Comparison of ENCODE assay signal across 11 cellular contexts in the genomic region with DNA sequence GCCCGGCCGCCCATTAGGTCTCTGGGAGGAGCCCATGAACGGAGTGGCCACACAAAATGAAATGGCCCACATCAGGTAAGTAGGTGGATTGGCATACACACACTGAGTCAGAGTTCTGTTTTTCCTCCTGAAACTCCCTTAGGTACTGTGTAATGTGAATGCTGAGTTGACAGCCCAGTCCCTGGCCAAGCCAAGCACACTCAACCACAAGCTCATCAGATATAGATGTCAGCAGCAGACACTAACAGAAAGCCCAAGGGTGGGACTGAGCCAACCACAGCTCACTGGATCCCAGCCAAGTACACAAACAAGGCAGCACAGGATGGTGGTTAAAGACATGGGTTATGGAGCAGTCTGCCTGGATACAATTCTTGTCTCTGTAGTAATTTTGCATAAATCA.
DNase-seq lines count a peak whose midpoint lies in the region; ATAC-seq and TF ChIP-seq lines count a peak whose summit lies in the region.
"Had no signal": no experiment of that assay in that cellular context is flagged by ENCODE, and none has a peak within 500 bp of the region (broad histone marks: within the 10 kb centered on the region; RNA-seq: fewer than 3 reads in every experiment).

No MANE protein-coding gene starts in this region.

- H3K36me3 ChIP-seq in mesendoderm (ENCODE audit: control insufficient read depth, insufficient read depth, low read length) (no peaks in the 10 kb centered on the region), ascending aorta (no peaks in the 10 kb centered on the region)
- H3K36me3 ChIP-seq: vagina had no signal

- no peak overlapping the region for H3K4me2 ChIP-seq in mesendoderm (ENCODE audit: low read length)

- H3K36me3 Mint-ChIP-seq in MCF 10A (ENCODE audit: insufficient read depth, unreplicated experiment), result no peaks in the 10 kb centered on the region

- H3K27me3 ChIP-seq in mesendoderm (ENCODE audit: insufficient read depth, low read length, poor library complexity) (no peaks in the 10 kb centered on the region), ascending aorta (no peaks in the 10 kb centered on the region)
- H3K27me3 ChIP-seq: vagina had no signal

- H3K27ac Mint-ChIP-seq in MCF 10A (ENCODE audit: low read depth, unreplicated experiment), result peak overlapping the region; percentile 39

- no peak overlapping the region for H3K9ac ChIP-seq in mesendoderm (ENCODE audit: low read length)

- ATAC-seq in GM18498 (IDR thresholded peaks at IDR 0.05; ENCODE audit: unreplicated experiment) (no peak), HG03439 (IDR thresholded peaks at IDR 0.05; ENCODE audit: unreplicated experiment) (no peak)
- ATAC-seq: HCT116 had no signal

- no peak overlapping the region for H2BK120ac ChIP-seq in mesendoderm (ENCODE audit: low read depth, low read length)

- no peaks in the 10 kb centered on the region for H3K9me3 Mint-ChIP-seq in MCF 10A (ENCODE audit: unreplicated experiment)

- peaks cover 8% of the 10 kb centered on the region for H3K4me1 Mint-ChIP-seq in MCF 10A (ENCODE audit: insufficient read depth, unreplicated experiment)

- peak overlapping the region; percentile 46 for H2AK5ac ChIP-seq in mesendoderm (ENCODE audit: low read length)

- no peak overlapping the region for H2BK5ac ChIP-seq in mesendoderm (ENCODE audit: low read length)

- H2BK15ac ChIP-seq in mesendoderm (replicated peaks; ENCODE audit: low read depth), result no peak overlapping the region

- H3K9me3 ChIP-seq in ascending aorta, result no peaks in the 10 kb centered on the region
- H3K9me3 ChIP-seq: vagina had no signal

- H3K79me1 ChIP-seq in mesendoderm (ENCODE audit: low read length), result no peaks in the 10 kb centered on the region

- CTCF ChIA-PET in MCF 10A (lab: Yijun Ruan, JAX), result interaction anchor here (0.8 to 2.7 kb wide), 3 partner anchors 11 to 58 kb away, joined by 3 to 9 read pairs (median 3); no protein-coding TSS in a partner anchor

- TF ChIP-seq CTCF in GM12865 (IDR thresholded peaks at IDR 0.05; ENCODE audit: insufficient read depth, low read depth, low read length, missing control alignments), result no peak
- no peak for TF ChIP-seq CTCF in MCF 10A (IDR thresholded peaks at IDR 0.05; ENCODE audit: unreplicated experiment)
- no peak for TF ChIP-seq CTCF in ascending aorta (IDR thresholded peaks at IDR 0.05)

- no peaks in the 10 kb centered on the region for H3K27me3 Mint-ChIP-seq in MCF 10A (ENCODE audit: insufficient read depth, unreplicated experiment)

- H4K8ac ChIP-seq in mesendoderm (ENCODE audit: low read depth, low read length), result no peak overlapping the region

- intact Hi-C loops in MCF 10A (cut with micrococcal nuclease), result no loop called here
- intact Hi-C loops in ascending aorta (cut with DNase I), result no loop called here

- H3K18ac ChIP-seq in mesendoderm (ENCODE audit: low read length), result no peak overlapping the region

- no peaks in the 10 kb centered on the region for H3K79me2 ChIP-seq in mesendoderm (ENCODE audit: control insufficient read depth, insufficient read depth, low read length)

- H3K4ac ChIP-seq in mesendoderm (ENCODE audit: low read depth, low read length), result no peak overlapping the region

- no peak overlapping the region for H4K5ac ChIP-seq in mesendoderm (ENCODE audit: low read length)

- H3K4me1 ChIP-seq in mesendoderm (ENCODE audit: control insufficient read depth, low read depth, low read length), result no peaks in the 10 kb centered on the region
- peaks cover 0 to 4% of the 10 kb centered on the region in 2 donors for H3K4me1 ChIP-seq in ascending aorta
- H3K4me1 ChIP-seq: vagina had no signal

- H3K23ac ChIP-seq in mesendoderm (ENCODE audit: low read length), result no peak overlapping the region

- DNase-seq in GM12865 (ENCODE audit: low read depth), result peak; percentile 3
- DNase-seq in LHCN-M2 (ENCODE audit: low read depth), result peak; percentile 73
- peak; percentile 55 for DNase-seq in MCF 10A (ENCODE audit: unreplicated experiment)
- no peak for DNase-seq in mesendoderm
- DNase-seq in iPS-NIHi11 (ENCODE audit: low spot score), result no peak
- no peak for DNase-seq in ascending aorta (ENCODE audit: low spot score in 2 of 2)
- DNase-seq: cortex of kidney had no signal

- H3K27ac ChIP-seq in mesendoderm (ENCODE audit: low read depth, low read length) (no peak overlapping the region), ascending aorta (no peak overlapping the region)
- H3K27ac ChIP-seq: vagina had no signal

- no peak overlapping the region for H3K4me3 Mint-ChIP-seq in MCF 10A (ENCODE audit: unreplicated experiment)

- H3K4me3 ChIP-seq in GM12865 (ENCODE audit: low read depth, low read length) (no peak overlapping the region), mesendoderm (ENCODE audit: low read length) (no peak overlapping the region), ascending aorta (no peak overlapping the region)
- H3K4me3 ChIP-seq: vagina had no signal

- no TSS peak for BruUV-seq in MCF 10A (replicated peaks; lab: Mats Ljungman, UMichigan)

- POLR2A ChIA-PET in MCF 10A (lab: Yijun Ruan, JAX), result interaction anchor here (0.7 kb wide), 1 partner anchor 62 kb away, joined by 3 read pairs; no protein-coding TSS in a partner anchor

- WGBS in mesendoderm (ENCODE audit: extremely low coverage, insufficient coverage, low lambda C conversion rate), result no CpG with 5 or more reads among the region's 3 CpGs

- no peak overlapping the region for H3K56ac ChIP-seq in mesendoderm (ENCODE audit: low read length)

Comparison
In these comparisons a context has a peak if more than half of its experiments do, and no peak if none do; other contexts are left out.
1. DNase-seq: peak in GM12865 (single experiment), LHCN-M2 (single experiment) and MCF 10A (single experiment); none in mesendoderm (single experiment), iPS-NIHi11 (single experiment) and ascending aorta (0 of 2).